Comparison of ENCODE assay signal across 1 cellular context in genomic region chr9:66920072-66920471, GRCh38. TPM values are rescaled to one million over a fixed set of nuclear protein-coding genes. Genes with fewer than 3 reads are reported as not detected.
"Had no signal": no experiment of that assay in that cellular context is flagged by ENCODE, and none has a peak within 500 bp of the region (broad histone marks: within the 10 kb centered on the region; RNA-seq: fewer than 3 reads in every experiment).

No MANE protein-coding gene starts in this region.

RNA-seq across cellular contexts. Expression of gene ZNF658, which starts 19.5 kb away (rescaled TPM):
- total RNA-seq: ascending aorta had no signal
